ENCODE assay signal across 9 cellular contexts in the genomic region with DNA sequence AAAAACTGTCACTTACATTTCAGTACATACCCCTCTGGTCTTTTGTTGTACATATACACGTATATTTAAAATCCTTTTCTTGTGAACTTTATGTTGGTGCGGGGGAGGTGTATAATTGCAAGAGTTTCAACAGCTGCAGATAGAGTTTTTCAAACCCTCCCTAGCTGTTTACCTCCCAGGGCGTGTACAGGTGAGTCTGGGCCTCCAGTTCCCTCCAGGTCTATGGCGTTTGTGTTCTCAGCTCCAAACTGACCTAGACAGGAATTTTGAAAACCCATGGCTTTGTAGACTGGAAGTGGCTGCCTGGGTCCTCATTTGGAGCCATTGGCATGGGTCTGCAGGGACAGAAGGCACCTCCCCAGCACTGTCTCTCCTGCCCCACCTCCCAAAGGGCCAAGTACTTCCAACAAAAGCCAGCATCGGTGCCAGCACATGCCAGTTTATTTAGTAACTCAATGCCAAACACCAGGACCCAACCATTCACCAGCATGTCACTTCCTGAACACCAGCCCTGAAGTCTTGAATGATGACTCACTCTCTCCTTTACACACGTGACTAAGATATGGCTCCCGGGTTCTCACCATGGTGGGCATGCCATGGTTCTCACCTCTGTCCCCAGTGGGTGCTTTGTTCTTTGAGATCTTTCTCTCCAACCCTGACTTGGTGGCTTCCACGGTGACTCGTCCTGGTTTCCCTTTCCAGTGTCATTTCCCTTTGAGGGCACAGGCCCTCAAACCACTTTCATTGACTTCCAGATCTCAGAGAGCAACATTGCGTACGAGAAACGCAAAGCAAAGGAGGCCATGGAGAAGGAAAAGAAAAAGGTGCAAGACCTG. TPM values are rescaled to one million over a fixed set of nuclear protein-coding genes. Genes with fewer than 3 reads are reported as not detected.
DNase-seq lines count a peak whose midpoint lies in the region; ATAC-seq and TF ChIP-seq lines count a peak whose summit lies in the region.
"Had no signal": no experiment of that assay in that cellular context is flagged by ENCODE, and none has a peak within 500 bp of the region (broad histone marks: within the 10 kb centered on the region; RNA-seq: fewer than 3 reads in every experiment).

No MANE protein-coding gene starts in this region.

- peak overlapping the region in 3 of 4 donors; percentile 39 to 69 (median 53) for H3K27ac ChIP-seq in esophagus squamous epithelium
- H3K27ac ChIP-seq: cardiac muscle cell had no signal

- WGBS in esophagus squamous epithelium, 2 donors, result 58 to 62% methylated on average over 10 of the region's 12 CpGs

- H3K36me3 ChIP-seq in esophagus squamous epithelium, result no peaks in the 10 kb centered on the region
- H3K36me3 ChIP-seq: cardiac muscle cell had no signal

- DNase-seq in AG08395 (ENCODE audit: low spot score), result peak; percentile 84
- peak; percentile 98 for DNase-seq in HT1080 (ENCODE audit: low read depth)
- DNase-seq in activated CD4-positive, alpha-beta T cell treated with anti-CD3 and anti-CD28 coated beads for 24 hours (ENCODE audit: low read depth in 2 of 2), result peak; percentile 16 to 18
- DNase-seq in esophagus squamous epithelium (lab: John Stamatoyannopoulos, UW), result no peak
- DNase-seq in stimulated activated CD4-positive, alpha-beta T cell treated with anti-CD3 and anti-CD28 coated beads, Interleukin-4, amount 100 ng/mL, for 4 hours, result peak; percentile 9 to 28
- no peak for DNase-seq in cerebellum (ENCODE audit: low spot score)

- ATAC-seq in HG02571 (IDR thresholded peaks at IDR 0.05; ENCODE audit: unreplicated experiment), result no peak
- ATAC-seq in GM19328 (IDR thresholded peaks at IDR 0.05; ENCODE audit: unreplicated experiment), result no peak

- no peak overlapping the region for H3K4me3 ChIP-seq in esophagus squamous epithelium
- H3K4me3 ChIP-seq: cardiac muscle cell had no signal

- H3K4me1 ChIP-seq in esophagus squamous epithelium, result peaks cover 10 to 44% (median 26%) of the 10 kb centered on the region in 3 donors

- intact Hi-C loops in esophagus squamous epithelium (cut with DNase I), result no loop called here

- no peak for TF ChIP-seq POLR2A in esophagus squamous epithelium (IDR thresholded peaks at IDR 0.05)

- TF ChIP-seq CTCF in esophagus squamous epithelium (IDR thresholded peaks at IDR 0.05), result no peak

- no peaks in the 10 kb centered on the region for H3K9me3 ChIP-seq in esophagus squamous epithelium

- H3K27me3 ChIP-seq in esophagus squamous epithelium, result no peaks in the 10 kb centered on the region
- H3K27me3 ChIP-seq: cardiac muscle cell had no signal

RNA-seq across cellular contexts. Expression of a gene that starts 57.3 kb away (rescaled TPM):
- 134 and 169 TPM in 2 replicates for total RNA-seq in HT1080 (2014; rRNA removed; shearing (Covaris generic))
- polyA plus RNA-seq in HT1080 (2015; cell fraction: cytosol; rRNA removed), result 200 and 212 TPM in 2 replicates
- 115 and 116 TPM in 2 replicates for polyA plus RNA-seq in HT1080 (2015; cell fraction: nucleus; rRNA removed)
- 10 to 100 TPM; 47.5 to 79.5 (median 61.0) TPM for total RNA-seq in esophagus squamous epithelium
- 9.1 TPM for total RNA-seq in cerebellum

Comparison
In these comparisons a context has a peak if more than half of its experiments do, and no peak if none do; other contexts are left out.
1. DNase-seq: peak in AG08395 (single experiment), HT1080 (single experiment), activated CD4-positive, alpha-beta T cell treated with anti-CD3 and anti-CD28 coated beads for 24 hours (2 of 2) and stimulated activated CD4-positive, alpha-beta T cell treated with anti-CD3 and anti-CD28 coated beads, Interleukin-4, amount 100 ng/mL, for 4 hours (2 of 2); none in esophagus squamous epithelium (single experiment) and cerebellum (single experiment).